In genomic region chr12:95621725-95622124, GRCh38 we compare ENCODE assay signal across 29 cellular contexts.
"Had no signal": no experiment of that assay in that cellular context is flagged by ENCODE, and none has a peak within 500 bp of the region (broad histone marks: within the 10 kb centered on the region; RNA-seq: fewer than 3 reads in every experiment).

No MANE protein-coding gene starts in this region.

- H3K4me1 ChIP-seq: foreskin keratinocyte, gastrocnemius medialis had no signal

- DNase-seq: activated CD4-positive, alpha-beta memory T cell treated with anti-CD3 and anti-CD28 coated beads, Interleukin-2, amount 10 ng/mL, durations not matched to agents 7 days and 5 days; activated CD4-positive, alpha-beta T cell treated with anti-CD3 and anti-CD28 coated beads for 36 hours; activated CD4-positive, alpha-beta T cell treated with anti-CD3 and anti-CD28 coated beads, Interleukin-2, amount 10 ng/mL, durations not matched to agents 24 days and 14 days; activated CD4-positive, CD25-positive, alpha-beta regulatory T cell; activated CD4-positive, CD25-positive, alpha-beta regulatory T cell treated with anti-CD3 and anti-CD28 coated beads, Interleukin-2, amount 50 U/mL, for 72 hours; activated CD8-positive, alpha-beta memory T cell treated with anti-CD3 and anti-CD28 coated beads, Interleukin-2, amount 50 U/mL, for 48 hours; activated gamma-delta T cell treated with Interleukin-2 at 50 U/mL for 16 hours; activated naive CD4-positive, alpha-beta T cell treated with anti-CD3 and anti-CD28 coated beads, Interleukin-2, amount 50 U/mL, for 16 hours; activated naive CD4-positive, alpha-beta T cell treated with Interleukin-2 at 50 U/mL for 16 hours; activated T-cell treated with anti-CD3 and anti-CD28 coated beads for 4 hours; activated T-cell treated with anti-CD3 and anti-CD28 coated beads, Interleukin-2, amount 50 U/mL, for 24 hours; activated T-cell treated with anti-CD3 and anti-CD28 coated beads, Interleukin-2, amount 50 U/mL, for 72 hours; amniotic stem cell; anterior cingulate cortex; body of pancreas; caudate nucleus; cortex of kidney; dermis blood vessel endothelial cell; effector CD4-positive, alpha-beta T cell; effector memory CD8-positive, alpha-beta T cell; erythroblast; foreskin keratinocyte; gastrocnemius medialis; glutamatergic neuron; heart left ventricle; hypothalamus; T1000 had no signal

- H3K9me3 ChIP-seq: body of pancreas, esophagus muscularis mucosa, gastrocnemius medialis, heart left ventricle had no signal

- ATAC-seq: activated CD4-positive, alpha-beta T cell treated with anti-CD3 and anti-CD28 coated beads for 36 hours; activated T-cell treated with anti-CD3 and anti-CD28 coated beads, Interleukin-2, amount 50 U/mL, for 72 hours; body of pancreas; effector memory CD8-positive, alpha-beta T cell; foreskin keratinocyte; gastrocnemius medialis; heart left ventricle had no signal

- FAIRE-seq: colon had no signal

- H3K36me3 ChIP-seq: esophagus muscularis mucosa, gastrocnemius medialis, heart left ventricle had no signal

- H3K27ac ChIP-seq: body of pancreas, esophagus muscularis mucosa, foreskin keratinocyte, gastrocnemius medialis, heart left ventricle had no signal

- H3K4me3 ChIP-seq: body of pancreas, esophagus muscularis mucosa, gastrocnemius medialis, heart left ventricle had no signal

- H3K27me3 ChIP-seq: body of pancreas, esophagus muscularis mucosa, foreskin keratinocyte, gastrocnemius medialis, heart left ventricle had no signal
